In genomic region chr22:27934069-27934468, GRCh38 we compare ENCODE assay signal across 32 cellular contexts.
"Had no signal": no experiment of that assay in that cellular context is flagged by ENCODE, and none has a peak within 500 bp of the region (broad histone marks: within the 10 kb centered on the region; RNA-seq: fewer than 3 reads in every experiment).

No MANE protein-coding gene starts in this region.

- FAIRE-seq: astrocyte, bronchial epithelial cell had no signal

- H3K9me3 ChIP-seq: esophagus muscularis mucosa, gastrocnemius medialis, heart left ventricle had no signal

- H3K4me1 Mint-ChIP-seq: activated CD4-positive, alpha-beta memory T cell treated with anti-CD3 and anti-CD28 coated beads, Interleukin-2, amount 10 ng/mL, durations not matched to agents 7 days and 5 days; activated CD4-positive, alpha-beta T cell treated with anti-CD3 and anti-CD28 coated beads, Interleukin-2, amount 10 ng/mL, durations not matched to agents 7 days and 5 days; activated naive CD4-positive, alpha-beta T cell treated with anti-CD3 and anti-CD28 coated beads, Interleukin-2, amount 10 ng/mL, durations not matched to agents 7 days and 5 days; central memory CD8-positive, alpha-beta T cell had no signal

- H3K27me3 ChIP-seq: brain microvascular endothelial cell, dorsolateral prefrontal cortex, esophagus muscularis mucosa, foreskin keratinocyte, gastrocnemius medialis, heart left ventricle had no signal

- ATAC-seq: activated naive CD4-positive, alpha-beta T cell treated with anti-CD3 and anti-CD28 coated beads, Interleukin-2, amount 50 U/mL, for 72 hours; activated T-cell treated with anti-CD3 and anti-CD28 coated beads, Interleukin-2, amount 50 U/mL, for 72 hours; foreskin keratinocyte; gastrocnemius medialis; heart left ventricle; T-helper 17 cell had no signal

- H3K4me3 ChIP-seq: coronary artery, dorsolateral prefrontal cortex, esophagus muscularis mucosa, gastrocnemius medialis, heart left ventricle had no signal

- H3K9me3 Mint-ChIP-seq: activated CD4-positive, alpha-beta memory T cell treated with anti-CD3 and anti-CD28 coated beads, Interleukin-2, amount 10 ng/mL, durations not matched to agents 7 days and 5 days; activated CD4-positive, alpha-beta T cell treated with anti-CD3 and anti-CD28 coated beads, Interleukin-2, amount 10 ng/mL, durations not matched to agents 7 days and 5 days; activated naive CD4-positive, alpha-beta T cell treated with anti-CD3 and anti-CD28 coated beads, Interleukin-2, amount 10 ng/mL, durations not matched to agents 7 days and 5 days; activated naive CD4-positive, alpha-beta T cell treated with anti-CD3 and anti-CD28 coated beads, Interleukin-2, amount 50 U/mL, for 72 hours; activated naive CD8-positive, alpha-beta T cell treated with anti-CD3 and anti-CD28 coated beads, Interleukin-2, amount 10 ng/mL, durations not matched to agents 7 days and 5 days; activated T-cell treated with anti-CD3 and anti-CD28 coated beads, Interleukin-2, amount 50 U/mL, for 24 hours; activated T-cell treated with anti-CD3 and anti-CD28 coated beads, Interleukin-2, amount 50 U/mL, for 72 hours; central memory CD8-positive, alpha-beta T cell; dendritic cell treated with granulocyte-macrophage colony-stimulating factor and Interleukin-4, amounts not matched to agents 40 ng/mL and 50 ng/mL, for 4 days; T-helper 2 cell treated with Interferon-gamma antibody and Interleukin-4, amounts not matched to agents 5 μg/mL and 100 μg/mL, for 36 hours had no signal

- DNase-seq: activated CD4-positive, alpha-beta memory T cell treated with anti-CD3 and anti-CD28 coated beads, Interleukin-2, amount 10 ng/mL, durations not matched to agents 7 days and 5 days; activated CD4-positive, alpha-beta T cell treated with anti-CD3 and anti-CD28 coated beads for 1 hour; activated CD4-positive, alpha-beta T cell treated with anti-CD3 and anti-CD28 coated beads for 4 hours; activated CD4-positive, alpha-beta T cell treated with anti-CD3 and anti-CD28 coated beads, Interleukin-2, amount 10 ng/mL, durations not matched to agents 7 days and 5 days; activated CD4-positive, alpha-beta T cell treated with anti-CD3 and anti-CD28 coated beads, Interleukin-2, amount 50 U/mL, for 4 hours; activated CD8-positive, alpha-beta memory T cell treated with anti-CD3 and anti-CD28 coated beads, Interleukin-2, amount 50 U/mL, for 48 hours; activated gamma-delta T cell; activated naive CD4-positive, alpha-beta T cell; activated naive CD4-positive, alpha-beta T cell treated with anti-CD3 and anti-CD28 coated beads, Interleukin-2, amount 10 ng/mL, durations not matched to agents 7 days and 5 days; activated naive CD8-positive, alpha-beta T cell treated with anti-CD3 and anti-CD28 coated beads, Interleukin-2, amount 10 ng/mL, durations not matched to agents 7 days and 5 days; activated T-cell treated with anti-CD3 and anti-CD28 coated beads for 4 hours; activated T-cell treated with anti-CD3 and anti-CD28 coated beads, Interleukin-2, amount 50 U/mL, for 24 hours; activated T-cell treated with anti-CD3 and anti-CD28 coated beads, Interleukin-2, amount 50 U/mL, for 72 hours; anterior cingulate cortex; brain microvascular endothelial cell; dorsolateral prefrontal cortex; effector memory CD4-positive, alpha-beta T cell; foreskin keratinocyte; gastrocnemius medialis; glutamatergic neuron; heart left ventricle; T-helper 1 cell; T-helper 17 cell; T1000 had no signal

- H3K36me3 Mint-ChIP-seq: activated naive CD4-positive, alpha-beta T cell treated with anti-CD3 and anti-CD28 coated beads, Interleukin-2, amount 50 U/mL, for 72 hours had no signal

- H3K4me1 ChIP-seq: esophagus muscularis mucosa, gastrocnemius medialis, heart left ventricle had no signal

- H3K4me3 Mint-ChIP-seq: activated CD4-positive, alpha-beta memory T cell treated with anti-CD3 and anti-CD28 coated beads, Interleukin-2, amount 10 ng/mL, durations not matched to agents 7 days and 5 days; activated CD4-positive, alpha-beta T cell treated with anti-CD3 and anti-CD28 coated beads, Interleukin-2, amount 10 ng/mL, durations not matched to agents 7 days and 5 days; activated naive CD4-positive, alpha-beta T cell treated with anti-CD3 and anti-CD28 coated beads, Interleukin-2, amount 10 ng/mL, durations not matched to agents 7 days and 5 days; activated naive CD8-positive, alpha-beta T cell treated with anti-CD3 and anti-CD28 coated beads, Interleukin-2, amount 10 ng/mL, durations not matched to agents 7 days and 5 days; activated T-cell treated with anti-CD3 and anti-CD28 coated beads, Interleukin-2, amount 50 U/mL, for 24 hours; activated T-cell treated with anti-CD3 and anti-CD28 coated beads, Interleukin-2, amount 50 U/mL, for 72 hours; central memory CD8-positive, alpha-beta T cell; dendritic cell treated with granulocyte-macrophage colony-stimulating factor and Interleukin-4, amounts not matched to agents 40 ng/mL and 50 ng/mL, for 4 days; T-helper 17 cell; T-helper 2 cell treated with Interferon-gamma antibody and Interleukin-4, amounts not matched to agents 5 μg/mL and 100 μg/mL, for 36 hours had no signal

- H3K27me3 Mint-ChIP-seq: activated CD4-positive, alpha-beta memory T cell treated with anti-CD3 and anti-CD28 coated beads, Interleukin-2, amount 10 ng/mL, durations not matched to agents 7 days and 5 days; activated CD4-positive, alpha-beta T cell treated with anti-CD3 and anti-CD28 coated beads, Interleukin-2, amount 10 ng/mL, durations not matched to agents 7 days and 5 days; activated naive CD4-positive, alpha-beta T cell treated with anti-CD3 and anti-CD28 coated beads, Interleukin-2, amount 10 ng/mL, durations not matched to agents 7 days and 5 days; activated T-cell treated with anti-CD3 and anti-CD28 coated beads, Interleukin-2, amount 50 U/mL, for 24 hours; central memory CD8-positive, alpha-beta T cell; dendritic cell treated with granulocyte-macrophage colony-stimulating factor and Interleukin-4, amounts not matched to agents 40 ng/mL and 50 ng/mL, for 4 days; T-helper 17 cell had no signal

- H3K27ac ChIP-seq: brain microvascular endothelial cell, coronary artery, dorsolateral prefrontal cortex, esophagus muscularis mucosa, foreskin keratinocyte, gastrocnemius medialis had no signal

- H3K36me3 ChIP-seq: brain microvascular endothelial cell, heart left ventricle had no signal

- H3K27ac Mint-ChIP-seq: activated CD4-positive, alpha-beta memory T cell treated with anti-CD3 and anti-CD28 coated beads, Interleukin-2, amount 10 ng/mL, durations not matched to agents 7 days and 5 days; activated CD4-positive, alpha-beta T cell treated with anti-CD3 and anti-CD28 coated beads, Interleukin-2, amount 10 ng/mL, durations not matched to agents 7 days and 5 days; activated naive CD4-positive, alpha-beta T cell treated with anti-CD3 and anti-CD28 coated beads, Interleukin-2, amount 10 ng/mL, durations not matched to agents 7 days and 5 days; activated naive CD4-positive, alpha-beta T cell treated with anti-CD3 and anti-CD28 coated beads, Interleukin-2, amount 50 U/mL, for 72 hours; activated naive CD8-positive, alpha-beta T cell treated with anti-CD3 and anti-CD28 coated beads, Interleukin-2, amount 10 ng/mL, durations not matched to agents 7 days and 5 days; activated T-cell treated with anti-CD3 and anti-CD28 coated beads, Interleukin-2, amount 50 U/mL, for 24 hours; activated T-cell treated with anti-CD3 and anti-CD28 coated beads, Interleukin-2, amount 50 U/mL, for 72 hours; dendritic cell treated with granulocyte-macrophage colony-stimulating factor and Interleukin-4, amounts not matched to agents 40 ng/mL and 50 ng/mL, for 4 days; T-helper 17 cell; T-helper 2 cell treated with Interferon-gamma antibody and Interleukin-4, amounts not matched to agents 5 μg/mL and 100 μg/mL, for 36 hours had no signal
